22 cellular contexts compared by ENCODE assay signal in genomic region chr6:86723131-86723530, GRCh38.
"Had no signal": no experiment of that assay in that cellular context is flagged by ENCODE, and none has a peak within 500 bp of the region (broad histone marks: within the 10 kb centered on the region; RNA-seq: fewer than 3 reads in every experiment).

No MANE protein-coding gene starts in this region.

- ATAC-seq: gastroesophageal sphincter, natural killer cell, right cardiac atrium, T-cell had no signal

- FAIRE-seq: TTC549 had no signal

- DNase-seq: activated CD8-positive, alpha-beta memory T cell treated with anti-CD3 and anti-CD28 coated beads for 24 hours; activated CD8-positive, alpha-beta memory T cell treated with anti-CD3 and anti-CD28 coated beads, Interleukin-2, amount 50 U/mL, for 4 hours; activated naive CD4-positive, alpha-beta T cell treated with Interleukin-2 at 50 U/mL for 16 hours; activated naive CD8-positive, alpha-beta T cell treated with anti-CD3 and anti-CD28 coated beads for 36 hours; activated T-cell treated with anti-CD3 and anti-CD28 coated beads, Interleukin-2, amount 50 U/mL, for 48 hours; cerebellar nuclear complex; head of caudate nucleus; left cardiac atrium; midbrain; natural killer cell; right cardiac atrium; stimulated activated CD4-positive, alpha-beta T cell treated with anti-CD3 and anti-CD28 coated beads, Interleukin-1b, Interleukin-23, amount 100 ng/mL, for 48 hours; substantia nigra; T-cell; thyroid gland had no signal

- H3K27ac Mint-ChIP-seq: activated naive CD8-positive, alpha-beta T cell treated with anti-CD3 and anti-CD28 coated beads for 36 hours; natural killer cell; stimulated activated naive CD8-positive, alpha-beta T cell treated with anti-CD3 and anti-CD28 coated beads, Interleukin-15, Interleukin-2, amounts not matched to agents 100 ng/mL and 50 ng/mL, for 24 hours; T-cell; T-helper 2 cell treated with Interferon-gamma antibody and Interleukin-4, amounts not matched to agents 5 μg/mL and 100 μg/mL, for 36 hours had no signal

- H3K4me3 Mint-ChIP-seq: activated naive CD8-positive, alpha-beta T cell treated with anti-CD3 and anti-CD28 coated beads for 36 hours; natural killer cell; stimulated activated naive CD8-positive, alpha-beta T cell treated with anti-CD3 and anti-CD28 coated beads, Interleukin-15, Interleukin-2, amounts not matched to agents 100 ng/mL and 50 ng/mL, for 24 hours; T-cell; T-helper 2 cell treated with Interferon-gamma antibody and Interleukin-4, amounts not matched to agents 5 μg/mL and 100 μg/mL, for 36 hours had no signal

- H3K4me3 ChIP-seq: coronary artery, gastroesophageal sphincter, prostate gland, thyroid gland had no signal

- H3K9me3 Mint-ChIP-seq: stimulated activated naive CD8-positive, alpha-beta T cell treated with anti-CD3 and anti-CD28 coated beads, Interleukin-15, Interleukin-2, amounts not matched to agents 100 ng/mL and 50 ng/mL, for 24 hours had no signal

- H3K27ac ChIP-seq: coronary artery, epithelial cell of prostate, gastroesophageal sphincter, prostate gland, thyroid gland had no signal

- H3K36me3 ChIP-seq: gastroesophageal sphincter, prostate gland, thyroid gland had no signal

- H3K27me3 ChIP-seq: gastroesophageal sphincter, thyroid gland had no signal

- H3K4me1 ChIP-seq: gastroesophageal sphincter, prostate gland, thyroid gland had no signal

- H3K9me3 ChIP-seq: prostate gland, thyroid gland had no signal

- H3K4me1 Mint-ChIP-seq: activated naive CD8-positive, alpha-beta T cell treated with anti-CD3 and anti-CD28 coated beads for 36 hours; natural killer cell; T-cell had no signal

- H3K27me3 Mint-ChIP-seq: activated naive CD8-positive, alpha-beta T cell treated with anti-CD3 and anti-CD28 coated beads for 36 hours; stimulated activated naive CD8-positive, alpha-beta T cell treated with anti-CD3 and anti-CD28 coated beads, Interleukin-15, Interleukin-2, amounts not matched to agents 100 ng/mL and 50 ng/mL, for 24 hours; T-cell had no signal

- H3K36me3 Mint-ChIP-seq: activated naive CD8-positive, alpha-beta T cell treated with anti-CD3 and anti-CD28 coated beads for 36 hours; natural killer cell; T-cell had no signal
